In the genomic region with DNA sequence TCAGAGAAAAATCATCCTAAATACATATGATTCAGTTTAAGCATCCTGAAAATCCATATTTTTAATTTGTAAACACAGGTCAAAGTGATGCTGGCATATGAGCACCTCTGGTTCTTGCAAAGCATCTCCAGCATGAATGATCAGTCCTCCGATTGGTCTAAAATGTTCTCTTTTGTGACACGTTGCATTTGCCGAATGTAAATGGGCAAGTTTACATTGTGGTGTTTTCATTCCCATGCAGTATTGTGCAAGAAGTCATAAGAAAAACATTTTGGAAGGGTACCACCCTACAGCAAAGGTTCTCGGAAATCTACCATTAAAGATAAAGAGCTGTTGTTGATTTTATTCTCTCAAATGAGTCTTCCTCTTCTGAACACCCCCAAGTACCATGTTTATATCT, we compare ENCODE assay signal across 18 cellular contexts.
A peak's percentile ranks its signal among the peaks of the same experiment; 100 is the strongest.
DNase-seq lines count a peak whose midpoint lies in the region; ATAC-seq, FAIRE-seq and TF ChIP-seq lines count a peak whose summit lies in the region.
"Had no signal": no experiment of that assay in that cellular context is flagged by ENCODE, and none has a peak within 500 bp of the region (broad histone marks: within the 10 kb centered on the region; RNA-seq: fewer than 3 reads in every experiment).

No MANE protein-coding gene starts in this region.

- TF ChIP-seq CTCF in HepG2 (CRISPR knock-in tag; IDR thresholded peaks at IDR 0.05) (no peak), right lobe of liver (IDR thresholded peaks at IDR 0.05) (no peak), brain microvascular endothelial cell (IDR thresholded peaks at IDR 0.05; ENCODE audit: low read depth, low read length, missing control alignments) (no peak), neural cell (IDR thresholded peaks at IDR 0.05; ENCODE audit: poor library complexity, severe bottlenecking) (no peak), mucosa of descending colon (IDR thresholded peaks at IDR 0.05) (no peak), nephron progenitor cell (IDR thresholded peaks at IDR 0.05) (no peak)

- H3K27ac ChIP-seq in HepG2 (ENCODE audit: extremely low read length, insufficient read depth, low read length) (no peak overlapping the region), right lobe of liver (no peak overlapping the region), brain microvascular endothelial cell (no peak overlapping the region), neural cell (ENCODE audit: low read length) (peak overlapping the region; percentile 86)
- H3K27ac ChIP-seq: BLaER1 had no signal

- BruUV-seq in HepG2 (replicated peaks; lab: Mats Ljungman, UMichigan), result no TSS peak

- H3K27me3 ChIP-seq in HepG2 (ENCODE audit: control insufficient read depth in 1 of 2, insufficient read depth in 2 of 2, low read length in 2 of 2), result no peaks in the 10 kb centered on the region; a peak in 1 of 5 replicates
- no peaks in the 10 kb centered on the region for H3K27me3 ChIP-seq in right lobe of liver
- no peaks in the 10 kb centered on the region for H3K27me3 ChIP-seq in brain microvascular endothelial cell (replicated peaks)
- H3K27me3 ChIP-seq in neural cell (ENCODE audit: insufficient read depth, low read depth, low read length), result no peaks in the 10 kb centered on the region
- H3K27me3 ChIP-seq: BLaER1 had no signal

- POLR2A ChIA-PET in HepG2 (lab: Yijun Ruan, JAX), result no interaction called here

- H3K4me3 Mint-ChIP-seq in nephron progenitor cell, result no peak overlapping the region
- H3K4me3 Mint-ChIP-seq: CD4-positive, alpha-beta memory T cell; IgD-negative memory B cell had no signal

- CTCF ChIA-PET in HepG2 (lab: Yijun Ruan, JAX; ENCODE audit: low intra/inter-chr PET ratio, low total read pairs), result no interaction called here

- H3K4me1 Mint-ChIP-seq in nephron progenitor cell, result peaks cover 13% of the 10 kb centered on the region
- H3K4me1 Mint-ChIP-seq: CD4-positive, alpha-beta memory T cell; IgD-negative memory B cell had no signal

- FAIRE-seq in HepG2 (lab: Jason Lieb, UNC), result no peak
- FAIRE-seq: A204.1, GM12891 had no signal

- H3K4me2 ChIP-seq in HepG2 (ENCODE audit: low read depth, low read length), result no peak overlapping the region
- H3K4me2 ChIP-seq in neural cell (ENCODE audit: low read length), result peak overlapping the region; percentile 92
- H3K4me2 ChIP-seq: BLaER1 had no signal

- no peaks in the 10 kb centered on the region for H3K9me3 ChIP-seq in HepG2 (ENCODE audit: low read length)
- no peaks in the 10 kb centered on the region for H3K9me3 ChIP-seq in right lobe of liver
- H3K9me3 ChIP-seq in neural cell (ENCODE audit: low read length), result no peaks in the 10 kb centered on the region
- no peaks in the 10 kb centered on the region for H3K9me3 ChIP-seq in mucosa of descending colon
- H3K9me3 ChIP-seq: BLaER1 had no signal

- TF ChIP-seq RAD21 in HepG2 (CRISPR knock-in tag; IDR thresholded peaks at IDR 0.05), result no peak
- no peak for TF ChIP-seq RAD21 in neural cell (conservative IDR thresholded peaks at IDR 0.05)

- H3K36me3 ChIP-seq in HepG2 (replicated peaks in 1 of 2; ENCODE audit: control insufficient read depth in 1 of 2, insufficient read depth in 2 of 2, low read length in 2 of 2), result no peaks in the 10 kb centered on the region
- H3K36me3 ChIP-seq in right lobe of liver, result no peaks in the 10 kb centered on the region
- H3K36me3 ChIP-seq in brain microvascular endothelial cell (replicated peaks), result no peaks in the 10 kb centered on the region
- H3K36me3 ChIP-seq in neural cell (ENCODE audit: insufficient read depth, low read length), result no peaks in the 10 kb centered on the region
- no peaks in the 10 kb centered on the region for H3K36me3 ChIP-seq in mucosa of descending colon (ENCODE audit: low read depth)
- H3K36me3 ChIP-seq: BLaER1 had no signal

- H3K9me2 ChIP-seq in neural cell (ENCODE audit: insufficient read depth, low read length), result no peaks in the 10 kb centered on the region

- intact Hi-C loops in HepG2 (cut with micrococcal nuclease; ENCODE audit: unreplicated experiment), result no loop called here
- intact Hi-C loops in right lobe of liver (cut with DNase I), result no loop called here
- intact Hi-C loops in mucosa of descending colon (cut with DNase I, micrococcal nuclease), result no loop called here

- no peaks in the 10 kb centered on the region for H3K27me3 Mint-ChIP-seq in nephron progenitor cell (ENCODE audit: low read depth, poor library complexity)
- H3K27me3 Mint-ChIP-seq: CD4-positive, alpha-beta memory T cell; IgD-negative memory B cell had no signal

- no peaks in the 10 kb centered on the region for H3K79me2 ChIP-seq in HepG2 (ENCODE audit: insufficient read depth, low read length)
- H3K79me2 ChIP-seq in neural cell (replicated peaks; ENCODE audit: insufficient read depth, low read length), result peaks cover 90% of the 10 kb centered on the region

- no peak overlapping the region for H2AFZ ChIP-seq in HepG2 (ENCODE audit: low read length)
- no peak overlapping the region for H2AFZ ChIP-seq in neural cell (ENCODE audit: low read depth, low read length)

- peaks cover 12% of the 10 kb centered on the region for H3F3A ChIP-seq in neural cell (ENCODE audit: insufficient read depth, low read length, poor library complexity, severe bottlenecking)

- no peak overlapping the region for H3K9ac ChIP-seq in HepG2 (ENCODE audit: insufficient read depth, low read depth, low read length)
- peak overlapping the region; percentile 70 for H3K9ac ChIP-seq in neural cell (ENCODE audit: low read length)
- H3K9ac ChIP-seq: BLaER1 had no signal

- DNase-seq in HepG2 (ENCODE audit: low spot score) (no peak), right lobe of liver (no peak), brain microvascular endothelial cell (peak; percentile 1), mucosa of descending colon (no peak), nephron progenitor cell (no peak), NCI-H128 (lab: John Stamatoyannopoulos, UW; ENCODE audit: unreplicated experiment) (no peak)
- DNase-seq: CD4-positive, alpha-beta memory T cell; Kasumi-1; MM.1S; NCI-H1092; NCI-H2029 treated with DMSO at 0.1 percent for 48 hours; NCI-H510A treated with DMSO at 0.1 percent for 48 hours; NCI-H774 had no signal

- in situ Hi-C loops in HepG2 (cut with HindIII; ENCODE audit: extremely low pct_ligation_motif_present, low pct_unique_long_range_greater_than_20kb) (no loop called here), brain microvascular endothelial cell (cut with HindIII; ENCODE audit: low pct_ligation_motif_present, low sequenced_read_pairs) (no loop called here)

- H3K4me3 ChIP-seq in HepG2 (replicated peaks in 1 of 3; ENCODE audit: insufficient read depth in 1 of 3, low read depth in 2 of 3, low read length in 3 of 3) (no peak overlapping the region), right lobe of liver (no peak overlapping the region), brain microvascular endothelial cell (ENCODE audit: low read depth, low read length) (no peak overlapping the region), neural cell (ENCODE audit: low read length) (peak overlapping the region; percentile 65), mucosa of descending colon (no peak overlapping the region)
- H3K4me3 ChIP-seq: BLaER1 had no signal

- no peaks in the 10 kb centered on the region for H3K9me3 Mint-ChIP-seq in nephron progenitor cell
- H3K9me3 Mint-ChIP-seq: IgD-negative memory B cell had no signal

- no peak for TF ChIP-seq POLR2A in HepG2 (IDR thresholded peaks at IDR 0.05; ENCODE audit: insufficient read depth in 1 of 2, low read depth in 2 of 2, low read length in 2 of 2)
- TF ChIP-seq POLR2A in right lobe of liver (IDR thresholded peaks at IDR 0.05), result no peak

- no peak for TF ChIP-seq EP300 in HepG2 (IDR thresholded peaks at IDR 0.05; ENCODE audit: low read depth in 2 of 2, low read length in 2 of 2)
- TF ChIP-seq EP300 in HepG2 (CRISPR knock-in tag; IDR thresholded peaks at IDR 0.05; ENCODE audit: borderline replicate concordance), result no peak
- TF ChIP-seq EP300 in neural cell (conservative IDR thresholded peaks at IDR 0.05; ENCODE audit: poor library complexity, severe bottlenecking), result no peak

- ATAC-seq in HepG2 (no peak), right lobe of liver (no peak), mucosa of descending colon (no peak)

- 4% methylated on average over 4 of the region's 4 CpGs for WGBS in HepG2 (ENCODE audit: low lambda C conversion rate)
- WGBS in right lobe of liver (ENCODE audit: insufficient coverage, low coverage, low lambda C conversion rate, missing lambda C conversion rate), result 61% methylated on average over 4 of the region's 4 CpGs

- no peak overlapping the region for H3K27ac Mint-ChIP-seq in nephron progenitor cell
- H3K27ac Mint-ChIP-seq: CD4-positive, alpha-beta memory T cell; IgD-negative memory B cell had no signal

- no peaks in the 10 kb centered on the region for H3K36me3 Mint-ChIP-seq in nephron progenitor cell (ENCODE audit: low read depth)
- H3K36me3 Mint-ChIP-seq: CD4-positive, alpha-beta memory T cell; IgD-negative memory B cell had no signal

- H3K4me1 ChIP-seq in HepG2 (ENCODE audit: insufficient read depth, low read length) (no peaks in the 10 kb centered on the region), right lobe of liver (no peaks in the 10 kb centered on the region), mucosa of descending colon (ENCODE audit: low read depth) (no peaks in the 10 kb centered on the region)
- H3K4me1 ChIP-seq: BLaER1 had no signal

- H4K20me1 ChIP-seq in HepG2 (ENCODE audit: insufficient read depth, low read length) (no peaks in the 10 kb centered on the region), neural cell (ENCODE audit: insufficient read depth) (peaks cover 4% of the 10 kb centered on the region)
- H4K20me1 ChIP-seq: BLaER1 had no signal

TF ChIP-seq in HepG2, 621 proteins besides CTCF, POLR2A, EP300 and RAD21:
- peak; percentile 31; the same call in 1 of the 2 replicates for TF ChIP-seq CEBPB (IDR thresholded peaks at IDR 0.05; ENCODE audit: borderline replicate concordance, low read depth, low read length)
- TF ChIP-seq ZNF121 (CRISPR knock-in tag; IDR thresholded peaks at IDR 0.05), result no peak
